Comparison of ENCODE assay signal across 8 cellular contexts in the genomic region with DNA sequence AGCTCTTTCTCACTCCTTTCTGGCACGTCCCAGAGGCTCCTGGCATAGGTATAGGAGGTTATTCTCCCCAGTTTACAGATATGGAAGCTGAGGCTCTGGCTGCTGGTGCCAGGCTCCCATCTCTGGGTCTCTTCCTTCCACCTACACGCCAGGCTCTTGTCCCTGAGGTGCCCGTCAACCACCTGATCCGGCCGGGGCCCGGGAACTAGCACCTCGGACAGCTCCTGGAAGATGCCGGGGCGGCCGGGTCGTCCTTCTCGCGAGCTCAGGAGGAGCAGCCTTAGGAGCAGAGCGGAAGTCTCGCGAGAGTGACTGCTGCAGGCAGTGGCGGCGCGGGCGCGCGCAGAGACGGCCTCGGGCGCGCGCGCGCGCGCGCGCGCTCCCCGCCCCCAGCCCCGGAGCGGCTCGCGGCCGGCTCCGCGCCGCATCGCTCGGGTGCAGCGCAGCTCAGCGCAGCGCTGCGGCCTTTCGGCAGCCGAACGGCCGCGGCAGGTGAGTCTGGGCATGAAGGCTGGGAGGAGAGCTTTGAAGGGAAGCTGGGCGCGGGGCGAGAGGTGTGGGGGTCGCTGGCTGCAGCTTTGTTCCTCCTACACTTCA. TPM values are rescaled to one million over a fixed set of nuclear protein-coding genes. Genes with fewer than 3 reads are reported as not detected.
DNase-seq lines count a peak whose midpoint lies in the region; ATAC-seq, FAIRE-seq and TF ChIP-seq lines count a peak whose summit lies in the region.

A gene with protein sequence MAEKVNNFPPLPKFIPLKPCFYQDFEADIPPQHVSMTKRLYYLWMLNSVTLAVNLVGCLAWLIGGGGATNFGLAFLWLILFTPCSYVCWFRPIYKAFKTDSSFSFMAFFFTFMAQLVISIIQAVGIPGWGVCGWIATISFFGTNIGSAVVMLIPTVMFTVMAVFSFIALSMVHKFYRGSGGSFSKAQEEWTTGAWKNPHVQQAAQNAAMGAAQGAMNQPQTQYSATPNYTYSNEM (plus strand): TSS at position 382 of the 597 bp plus-strand sequence. CDS start 16,277 bp downstream, outside the sequence.

- H3K9me3 Mint-ChIP-seq in T-cell: no peaks in the 10 kb centered on the region

- DNase-seq in DMS153 treated with DMSO at 0.1 percent for 48 hours (lab: John Stamatoyannopoulos, UW; ENCODE audit: unreplicated experiment) (peak; percentile 37), NCI-H1436 treated with DMSO at 0.1 percent for 48 hours (lab: John Stamatoyannopoulos, UW) (peak; percentile 75), T-cell (peak; percentile 76 to 92 (median 88)), amniotic epithelial cell (ENCODE audit: low read depth) (peak; percentile 91), heart left ventricle (peak; percentile 92 to 95 (median 94)), pancreas (peak; percentile 96 to 99 (median 98))

- no peak for FAIRE-seq in pancreas (lab: Jason Lieb, UNC)

- TF ChIP-seq POLR2A in heart left ventricle (IDR thresholded peaks at IDR 0.05): no peak

- peak within 1 kb of the TSS; percentile 69 for H3K4me3 ChIP-seq in HEK293 (ENCODE audit: low read depth, low read length)
- peak within 1 kb of the TSS; percentile 47 to 87 (median 72) for H3K4me3 ChIP-seq in heart left ventricle
- peak within 1 kb of the TSS; percentile 53 to 81 (median 68) for H3K4me3 ChIP-seq in pancreas
- H3K4me3 ChIP-seq in thymus (ENCODE audit: low read length): peak within 1 kb of the TSS; percentile 69

- CTCF ChIA-PET in HEK293 (lab: Yijun Ruan, JAX) (interaction anchor here (0.6 to 0.9 kb wide), 3 partner anchors 208 to 313 kb away, joined by 3 to 4 read pairs (median 3); no protein-coding TSS in a partner anchor), T-cell (lab: Charles Lee) (interaction anchor here (0.5 to 1.5 kb wide), 6 partner anchors 20 to 258 kb away, joined by 3 to 6 read pairs (median 3); partner anchors contain the start of genes PPCDC (in 2 of the 2) and CPLX3 (in 1 of the 2))

- H3K27me3 ChIP-seq in heart left ventricle (peaks cover 0 to 18% (median 3%) of the 10 kb centered on the region in 9 donors), pancreas (no peaks in the 10 kb centered on the region), thymus (ENCODE audit: control insufficient read depth, insufficient read depth) (peaks cover 9% of the 10 kb centered on the region)

- intact Hi-C loops in heart left ventricle (cut with DNase I): no loop called here
- intact Hi-C loops in pancreas (cut with DNase I): no loop called here

- peaks cover 10 to 18% (median 16%) of the 10 kb centered on the region in 3 donors for H3K4me1 Mint-ChIP-seq in T-cell

- WGBS in heart left ventricle, 4 donors: 1 to 4% (median 2%) methylated on average over 12 to 58 of the region's 58 CpGs
- 1% methylated on average over 50 to 58 of the region's 58 CpGs for WGBS in pancreas, 2 donors
- WGBS in thymus: 1% methylated on average over 58 of the region's 58 CpGs

- POLR2A ChIA-PET in HEK293 (lab: Yijun Ruan, JAX) (interaction anchor here (0.7 to 3.0 kb wide), 9 partner anchors 17 to 729 kb away, joined by 3 to 22 read pairs (median 4); partner anchors contain the start of genes C15orf39, CSK, FAM219B and PPCDC), T-cell (lab: Charles Lee) (interaction anchor here in 1 of 2 donors (0.7 kb wide), 1 partner anchor 168 kb away, joined by 5 read pairs; no protein-coding TSS in a partner anchor)

- H3K9me3 ChIP-seq in HEK293 (ENCODE audit: control insufficient read depth, insufficient read depth, low read depth, low read length): no peaks in the 10 kb centered on the region
- H3K9me3 ChIP-seq in heart left ventricle: no peaks in the 10 kb centered on the region
- no peaks in the 10 kb centered on the region for H3K9me3 ChIP-seq in pancreas
- H3K9me3 ChIP-seq in thymus (ENCODE audit: control insufficient read depth): no peaks in the 10 kb centered on the region

- H3K27ac ChIP-seq in HEK293 (ENCODE audit: extremely low read depth, low read depth, low read length) (no peak within 1 kb of the TSS), heart left ventricle (peak within 1 kb of the TSS in 1 of 12 donors; percentile 50), pancreas (peak within 1 kb of the TSS; percentile 57 to 87 (median 73)), thymus (ENCODE audit: low read depth) (no peak within 1 kb of the TSS)

- no peaks in the 10 kb centered on the region; the same call in 1 of the 2 replicates for H3K4me1 ChIP-seq in HEK293 (ENCODE audit: control insufficient read depth, insufficient read depth, low read length)
- peaks cover 0 to 13% (median 8%) of the 10 kb centered on the region in 12 donors for H3K4me1 ChIP-seq in heart left ventricle
- peaks cover 5 to 14% (median 9%) of the 10 kb centered on the region in 3 donors for H3K4me1 ChIP-seq in pancreas
- peaks cover 7% of the 10 kb centered on the region for H3K4me1 ChIP-seq in thymus (ENCODE audit: control insufficient read depth, insufficient read depth, low read length)

- no peaks in the 10 kb centered on the region for H3K36me3 ChIP-seq in HEK293 (ENCODE audit: control insufficient read depth in 2 of 2, insufficient read depth in 1 of 2, low read length in 2 of 2)
- no peaks in the 10 kb centered on the region for H3K36me3 ChIP-seq in heart left ventricle
- H3K36me3 ChIP-seq in pancreas: no peaks in the 10 kb centered on the region
- H3K36me3 ChIP-seq in thymus (ENCODE audit: control insufficient read depth, insufficient read depth): no peaks in the 10 kb centered on the region

- ATAC-seq in T-cell (replicated peaks in 1 of 4): peak; percentile 95 to 98 (median 97)
- peak; percentile 91 to 95 (median 93) for ATAC-seq in heart left ventricle
- ATAC-seq in pancreas: peak; percentile 79 to 91 (median 85)

- TF ChIP-seq CTCF in HEK293 (tag by site-specific recombination; IDR thresholded peaks at IDR 0.05) (no peak), heart left ventricle (IDR thresholded peaks at IDR 0.05) (no peak), pancreas (IDR thresholded peaks at IDR 0.05) (no peak)

- H3K36me3 Mint-ChIP-seq in T-cell: no peaks in the 10 kb centered on the region

- peaks cover 27 to 34% of the 10 kb centered on the region in 2 donors for H3K27me3 Mint-ChIP-seq in T-cell

- peak within 1 kb of the TSS in 1 of 2 donors; percentile 67 for H3K27ac Mint-ChIP-seq in T-cell

- peak within 1 kb of the TSS; percentile 77 to 85 (median 78) for H3K4me3 Mint-ChIP-seq in T-cell

TF ChIP-seq in HEK293, 187 proteins besides CTCF, POLR2A, EP300 and RAD21 (continues in another document):
- TF ChIP-seq ZNF174 (tag by site-specific recombination; IDR thresholded peaks at IDR 0.05): no peak
- peak; percentile 50; the same call in 1 of the 2 replicates for TF ChIP-seq KLF8 (tag by site-specific recombination; IDR thresholded peaks at IDR 0.05)
- TF ChIP-seq ZNF146 (tag by site-specific recombination; IDR thresholded peaks at IDR 0.05): no peak
- TF ChIP-seq, protein P1, sequence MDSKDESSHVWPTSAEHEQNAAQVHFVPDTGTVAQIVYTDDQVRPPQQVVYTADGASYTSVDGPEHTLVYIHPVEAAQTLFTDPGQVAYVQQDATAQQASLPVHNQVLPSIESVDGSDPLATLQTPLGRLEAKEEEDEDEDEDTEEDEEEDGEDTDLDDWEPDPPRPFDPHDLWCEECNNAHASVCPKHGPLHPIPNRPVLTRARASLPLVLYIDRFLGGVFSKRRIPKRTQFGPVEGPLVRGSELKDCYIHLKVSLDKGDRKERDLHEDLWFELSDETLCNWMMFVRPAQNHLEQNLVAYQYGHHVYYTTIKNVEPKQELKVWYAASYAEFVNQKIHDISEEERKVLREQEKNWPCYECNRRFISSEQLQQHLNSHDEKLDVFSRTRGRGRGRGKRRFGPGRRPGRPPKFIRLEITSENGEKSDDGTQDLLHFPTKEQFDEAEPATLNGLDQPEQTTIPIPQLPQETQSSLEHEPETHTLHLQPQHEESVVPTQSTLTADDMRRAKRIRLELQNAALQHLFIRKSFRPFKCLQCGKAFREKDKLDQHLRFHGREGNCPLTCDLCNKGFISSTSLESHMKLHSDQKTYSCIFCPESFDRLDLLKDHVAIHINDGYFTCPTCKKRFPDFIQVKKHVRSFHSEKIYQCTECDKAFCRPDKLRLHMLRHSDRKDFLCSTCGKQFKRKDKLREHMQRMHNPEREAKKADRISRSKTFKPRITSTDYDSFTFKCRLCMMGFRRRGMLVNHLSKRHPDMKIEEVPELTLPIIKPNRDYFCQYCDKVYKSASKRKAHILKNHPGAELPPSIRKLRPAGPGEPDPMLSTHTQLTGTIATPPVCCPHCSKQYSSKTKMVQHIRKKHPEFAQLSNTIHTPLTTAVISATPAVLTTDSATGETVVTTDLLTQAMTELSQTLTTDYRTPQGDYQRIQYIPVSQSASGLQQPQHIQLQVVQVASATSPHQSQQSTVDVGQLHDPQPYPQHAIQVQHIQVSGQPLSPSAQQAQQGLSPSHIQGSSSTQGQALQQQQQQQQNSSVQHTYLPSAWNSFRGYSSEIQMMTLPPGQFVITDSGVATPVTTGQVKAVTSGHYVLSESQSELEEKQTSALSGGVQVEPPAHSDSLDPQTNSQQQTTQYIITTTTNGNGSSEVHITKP (tag by site-specific recombination; IDR thresholded peaks at IDR 0.05): no peak
- peak; percentile 80 for TF ChIP-seq KLF16 (tag by site-specific recombination; IDR thresholded peaks at IDR 0.05)
- TF ChIP-seq ZNF549 (tag by site-specific recombination; IDR thresholded peaks at IDR 0.05): no peak
- peak; percentile 65 for TF ChIP-seq SP7 (tag by site-specific recombination; IDR thresholded peaks at IDR 0.05)
- TF ChIP-seq, protein P2, sequence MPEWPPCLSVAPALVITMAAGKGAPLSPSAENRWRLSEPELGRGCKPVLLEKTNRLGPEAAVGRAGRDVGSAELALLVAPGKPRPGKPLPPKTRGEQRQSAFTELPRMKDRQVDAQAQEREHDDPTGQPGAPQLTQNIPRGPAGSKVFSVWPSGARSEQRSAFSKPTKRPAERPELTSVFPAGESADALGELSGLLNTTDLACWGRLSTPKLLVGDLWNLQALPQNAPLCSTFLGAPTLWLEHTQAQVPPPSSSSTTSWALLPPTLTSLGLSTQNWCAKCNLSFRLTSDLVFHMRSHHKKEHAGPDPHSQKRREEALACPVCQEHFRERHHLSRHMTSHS (tag by site-specific recombination; IDR thresholded peaks at IDR 0.05): no peak

RNA-seq across cellular contexts. Expression of the gene that starts here (rescaled TPM):
- total RNA-seq in T-cell (1 to 10 TPM in 1 of 5 donors, under 1 TPM in 4; 0.26 to 8.2 (median 0.51) TPM), heart left ventricle (1 to 10 TPM; 1.7 to 7.1 (median 4.2) TPM), pancreas (10 to 100 TPM; 27.7 to 59.2 (median 38.8) TPM)
- polyA plus RNA-seq in heart left ventricle (1 to 10 TPM in 1 of 2 donors, under 1 TPM in 1; 0.91 to 7.4 TPM), pancreas (10 to 100 TPM; 24.5 to 54.0 TPM), thymus (8.4 TPM)

Comparison
In these comparisons a context has a peak if more than half of its experiments do, and no peak if none do; other contexts are left out.
1. DNase-seq: peak in every context shown above with its lines; median percentile 98 in pancreas; 94 in heart left ventricle; 91 in amniotic epithelial cell; 88 in T-cell; 75 in NCI-H1436 treated with DMSO at 0.1 percent for 48 hours; 37 in DMS153 treated with DMSO at 0.1 percent for 48 hours.
2. H3K27ac ChIP-seq: peak in pancreas (4 of 4); none in HEK293 (single experiment) and thymus (single experiment).
3. Peak in every context shown above with its lines, with median percentiles within 50 percentile points of each other: H3K4me3 ChIP-seq and ATAC-seq.